Comparison of ENCODE assay signal across 2 cellular contexts in genomic region chr12:123223241-123223668, GRCh38.
A peak's percentile ranks its signal among the peaks of the same experiment; 100 is the strongest.
TF ChIP-seq lines count a peak whose summit lies in the region.

No MANE protein-coding gene starts in this region.

TF ChIP-seq in GM12878, 131 proteins besides CTCF, POLR2A, EP300 and RAD21 (continues in another document):
- TF ChIP-seq BHLHE40 (IDR thresholded peaks at IDR 0.05; ENCODE audit: borderline replicate concordance in 1 of 2, low read depth in 2 of 2, low read length in 1 of 2), result peak; percentile 14 to 15; a peak in 1 of 4 replicates
- TF ChIP-seq HDGF (IDR thresholded peaks at IDR 0.05), result peak; percentile 80
- TF ChIP-seq REST (IDR thresholded peaks at IDR 0.05; ENCODE audit: low read depth, low read length), result no peak
- TF ChIP-seq ELK1 (IDR thresholded peaks at IDR 0.05; ENCODE audit: low read depth, low read length), result no peak
- 0 out of 2 replicates have a peak, but pooled peaks have one; percentile 42 for TF ChIP-seq NBN (IDR thresholded peaks at IDR 0.05)
- no peak for TF ChIP-seq MYC (IDR thresholded peaks at IDR 0.05; ENCODE audit: insufficient read depth, insufficient read length, insufficient replicate concordance, low read length, severe bottlenecking)
- no peak for TF ChIP-seq MEF2B (IDR thresholded peaks at IDR 0.05; ENCODE audit: partially characterized antibody, poor library complexity, severe bottlenecking)
- no peak for TF ChIP-seq EGR1 (IDR thresholded peaks at IDR 0.05; ENCODE audit: borderline replicate concordance in 1 of 2, low read depth in 2 of 2, low read length in 2 of 2)
- no peak for TF ChIP-seq PAX8 (IDR thresholded peaks at IDR 0.05)
- no peak for TF ChIP-seq YBX1 (IDR thresholded peaks at IDR 0.05)
- TF ChIP-seq SUPT20H (IDR thresholded peaks at IDR 0.05; ENCODE audit: borderline replicate concordance, control insufficient read depth, low read depth, low read length), result no peak
- TF ChIP-seq IKZF2 (IDR thresholded peaks at IDR 0.05), result peak; percentile 80 to 82
- TF ChIP-seq CHD2 (IDR thresholded peaks at IDR 0.05; ENCODE audit: borderline replicate concordance, low read depth, low read length), result no peak
- no peak for TF ChIP-seq CBX3 (IDR thresholded peaks at IDR 0.05; ENCODE audit: borderline replicate concordance, low read depth)
- TF ChIP-seq MLLT1 (IDR thresholded peaks at IDR 0.05), result peak; percentile 78
- no peak for TF ChIP-seq HCFC1 (IDR thresholded peaks at IDR 0.05; ENCODE audit: low read length)
- no peak for TF ChIP-seq GABPA (IDR thresholded peaks at IDR 0.05; ENCODE audit: low read depth)
- TF ChIP-seq MEF2A (IDR thresholded peaks at IDR 0.05; ENCODE audit: insufficient read depth, low read depth, low read length), result no peak
- no peak for TF ChIP-seq ATF3 (IDR thresholded peaks at IDR 0.05; ENCODE audit: borderline replicate concordance, extremely low read depth, low read depth, low read length)
- TF ChIP-seq NRF1 (conservative IDR thresholded peaks at IDR 0.05; ENCODE audit: low read depth, low read length), result no peak
- TF ChIP-seq ETV6 (conservative IDR thresholded peaks at IDR 0.05 in 1 of 2, IDR thresholded peaks at IDR 0.05 in 1 of 2; ENCODE audit: borderline replicate concordance in 1 of 2, low read depth in 1 of 2), result no peak
- no peak; the same call in 1 of the 2 replicates for TF ChIP-seq IRF4 (IDR thresholded peaks at IDR 0.05; ENCODE audit: low read depth, low read length)
- 0 out of 2 replicates have a peak, but pooled peaks have one; percentile 29 for TF ChIP-seq GATAD2B (conservative IDR thresholded peaks at IDR 0.05; ENCODE audit: low read depth)
- no peak for TF ChIP-seq CREB1 (IDR thresholded peaks at IDR 0.05; ENCODE audit: low read depth)
- TF ChIP-seq STAT1 (conservative IDR thresholded peaks at IDR 0.05), result no peak
- TF ChIP-seq HDAC2 (IDR thresholded peaks at IDR 0.05), result no peak

TF ChIP-seq in SK-N-SH treated with all-trans-retinoic acid at 6 μM for 48 hours, 23 proteins besides CTCF, POLR2A, EP300 and RAD21 (continued from another document):
- no peak for TF ChIP-seq POU6F1 (CRISPR knock-in tag; IDR thresholded peaks at IDR 0.05; ENCODE audit: borderline replicate concordance, low read depth)
- no peak for TF ChIP-seq BACH2 (CRISPR knock-in tag; IDR thresholded peaks at IDR 0.05; ENCODE audit: borderline replicate concordance)
- no peak for TF ChIP-seq ZNF70 (CRISPR knock-in tag; IDR thresholded peaks at IDR 0.05)
TF ChIP-seq in SK-N-SH treated with all-trans-retinoic acid at 6 μM for 48 hours: peak in this region for 0.
